Comparison of ENCODE assay signal across 17 cellular contexts in genomic region chr1:147169171-147169570, GRCh38. TPM values are rescaled to one million over a fixed set of nuclear protein-coding genes. Genes with fewer than 3 reads are reported as not detected.
A peak's percentile ranks its signal among the peaks of the same experiment; 100 is the strongest.
DNase-seq lines count a peak whose midpoint lies in the region; ATAC-seq and TF ChIP-seq lines count a peak whose summit lies in the region.
"Had no signal": no experiment of that assay in that cellular context is flagged by ENCODE, and none has a peak within 500 bp of the region (broad histone marks: within the 10 kb centered on the region; RNA-seq: fewer than 3 reads in every experiment).

No MANE protein-coding gene starts in this region.

- in situ Hi-C loops in transverse colon (cut with MboI; ENCODE audit: low pct_ligation_motif_present in 1 of 4, low pct_unique_long_range_greater_than_20kb in 1 of 4, low sequenced_read_pairs in 3 of 4) = no loop called here

- H3K4me2 ChIP-seq in KMS-11 = peak overlapping the region; percentile 82; the same call in 1 of the 2 replicates

- H3K36me3 ChIP-seq in KMS-11 (ENCODE audit: insufficient read depth) = no peaks in the 10 kb centered on the region
- H3K36me3 ChIP-seq in liver (ENCODE audit: control insufficient read depth in 4 of 4, insufficient read depth in 3 of 4, low read depth in 1 of 4, low read length in 3 of 4) = peaks cover 0 to 17% (median 11%) of the 10 kb centered on the region in 4 donors
- peaks cover 0 to 15% (median 5%) of the 10 kb centered on the region in 4 donors for H3K36me3 ChIP-seq in transverse colon

- no peak for TF ChIP-seq CTCF in KMS-11 (conservative IDR thresholded peaks at IDR 0.05; ENCODE audit: low read depth, low read length)
- no peak for TF ChIP-seq CTCF in brain (conservative IDR thresholded peaks at IDR 0.05)
- TF ChIP-seq CTCF in liver (IDR thresholded peaks at IDR 0.05; ENCODE audit: low read depth, low read length, missing input control) = no peak
- no peak for TF ChIP-seq CTCF in transverse colon (IDR thresholded peaks at IDR 0.05)

- H4K20me1 ChIP-seq in KMS-11 (ENCODE audit: insufficient read depth) = no peaks in the 10 kb centered on the region
- H4K20me1 ChIP-seq: BLaER1 had no signal

- no peak for TF ChIP-seq EP300 in transverse colon (IDR thresholded peaks at IDR 0.05; ENCODE audit: low read depth)

- intact Hi-C loops in transverse colon (cut with DNase I; ENCODE audit: low total_unique reads) = no loop called here

- H3K27ac Mint-ChIP-seq in brain = peak overlapping the region in 2 of 5 experiments; percentile 97 to 98

- no peak for TF ChIP-seq POLR2A in transverse colon (IDR thresholded peaks at IDR 0.05)

- H3K27me3 Mint-ChIP-seq in brain = peaks cover 21% of the 10 kb centered on the region

- POLR2A ChIA-PET in HEK293T (lab: Yijun Ruan, JAX) = interaction anchor here (1.7 to 1.9 kb wide), 2 partner anchors 73 to 85 kb away, joined by 8 to 14 read pairs; partner anchors contain the start of gene CHD1L

- DNase-seq in transverse colon (no peak), HPDE6-E6E7 (ENCODE audit: extremely low spot score) (no peak), HEK293T (ENCODE audit: extremely low spot score) (no peak)
- DNase-seq: activated effector memory CD4-positive, alpha-beta T cell treated with Interleukin-2 at 50 U/mL for 16 hours; anterior cingulate cortex; heart right ventricle; kidney; NCI-H2171 had no signal

- peaks cover 35% of the 10 kb centered on the region for H3K4me1 ChIP-seq in KMS-11 (ENCODE audit: low read depth, poor library complexity, severe bottlenecking)
- peaks cover 4 to 41% (median 24%) of the 10 kb centered on the region in 4 donors for H3K4me1 ChIP-seq in liver (ENCODE audit: control insufficient read depth in 4 of 4, insufficient read depth in 4 of 4, low read length in 3 of 4)
- H3K4me1 ChIP-seq in transverse colon = peaks cover 3 to 59% (median 42%) of the 10 kb centered on the region in 4 donors

- H3K4me3 Mint-ChIP-seq in brain = peak overlapping the region; percentile 24 to 99 (median 98)

- H3K4me3 ChIP-seq in KMS-11 (IDR thresholded peaks at IDR 0.05; ENCODE audit: insufficient read depth, low read depth, low read length) (no peak overlapping the region), liver (ENCODE audit: low read depth in 1 of 3, low read length in 3 of 3) (no peak overlapping the region), transverse colon (no peak overlapping the region)
- H3K4me3 ChIP-seq: BLaER1, K562, skin epidermis had no signal

- peaks cover 47% of the 10 kb centered on the region for H3K79me2 ChIP-seq in KMS-11 (ENCODE audit: insufficient read depth, low read depth)

- H3K9me3 Mint-ChIP-seq in brain = peaks cover 0 to 8% (median 5%) of the 10 kb centered on the region in 5 experiments

- no peaks in the 10 kb centered on the region for H3K9me3 ChIP-seq in liver (ENCODE audit: control insufficient read depth in 4 of 4, low read length in 3 of 4)
- H3K9me3 ChIP-seq in transverse colon = no peaks in the 10 kb centered on the region
- H3K9me3 ChIP-seq: BLaER1, heart right ventricle, Peyer's patch had no signal

- H2AFZ ChIP-seq in KMS-11 (ENCODE audit: low read depth) = no peak overlapping the region

- TF ChIP-seq RAD21 in liver (IDR thresholded peaks at IDR 0.05) = no peak

- H3K27ac ChIP-seq in KMS-11 = no peak overlapping the region
- H3K27ac ChIP-seq in liver (ENCODE audit: low read depth in 1 of 2, low read length in 2 of 2) = peak overlapping the region; percentile 55 to 93
- peak overlapping the region in 3 of 4 donors; percentile 9 to 96 (median 28) for H3K27ac ChIP-seq in transverse colon
- H3K27ac ChIP-seq: BLaER1 had no signal

- H3K27me3 ChIP-seq in KMS-11 (ENCODE audit: insufficient read depth, low read depth) (no peaks in the 10 kb centered on the region), liver (ENCODE audit: control insufficient read depth in 4 of 4, insufficient read depth in 4 of 4, low read length in 3 of 4) (no peaks in the 10 kb centered on the region), transverse colon (no peaks in the 10 kb centered on the region)
- H3K27me3 ChIP-seq: BLaER1, heart right ventricle, Peyer's patch had no signal

- 42% methylated on average over 3 of the region's 3 CpGs for WGBS in liver
- 57 to 77% methylated on average over 3 of the region's 3 CpGs for WGBS in transverse colon (ENCODE audit: low coverage in 1 of 2), 2 donors

- no peak for ATAC-seq in GM21528 (IDR thresholded peaks at IDR 0.05; ENCODE audit: low FRiP score, unreplicated experiment)
- ATAC-seq: esophagus mucosa, heart right ventricle, K562 had no signal

- H3K9ac ChIP-seq in KMS-11 (no peak overlapping the region), liver (ENCODE audit: low read depth in 1 of 2, low read length in 2 of 2) (peak overlapping the region in 1 of 2 donors; percentile 99)
- H3K9ac ChIP-seq: BLaER1 had no signal

- CTCF ChIA-PET in HEK293T (lab: Yijun Ruan, JAX) = no interaction called here

- peaks cover 52% of the 10 kb centered on the region for H3K4me1 Mint-ChIP-seq in brain

- peaks cover 36% of the 10 kb centered on the region for H3K36me3 Mint-ChIP-seq in brain

TF ChIP-seq in liver, 16 proteins besides CTCF, POLR2A, EP300 and RAD21:
- TF ChIP-seq EGR1 (IDR thresholded peaks at IDR 0.05; ENCODE audit: low read depth in 2 of 2) (no peak), YY1 (IDR thresholded peaks at IDR 0.05) (peak; percentile 50)

TF ChIP-seq in HEK293T, 16 proteins besides CTCF, POLR2A, EP300 and RAD21:
- no peak for TF ChIP-seq PKNOX1 (IDR thresholded peaks at IDR 0.05)
- TF ChIP-seq SP1 (IDR thresholded peaks at IDR 0.05) = no peak
- TF ChIP-seq ELF4 (IDR thresholded peaks at IDR 0.05) = no peak
- no peak for TF ChIP-seq NFRKB (IDR thresholded peaks at IDR 0.05)
- TF ChIP-seq FOXM1 (IDR thresholded peaks at IDR 0.05; ENCODE audit: borderline replicate concordance) = no peak
- no peak for TF ChIP-seq L3MBTL2 (conservative IDR thresholded peaks at IDR 0.05)
- TF ChIP-seq TARDBP (IDR thresholded peaks at IDR 0.05) = no peak

RNA-seq across cellular contexts. Expression of gene PRKAB2, which starts 3.1 kb away (rescaled TPM):
- polyA plus RNA-seq in brain (ENCODE audit: insufficient read depth, low read depth, low replicate concordance) (6.8 TPM), liver (10 to 100 TPM; 13.6 to 13.9 TPM)
- total RNA-seq in liver (10 to 100 TPM; 14.8 to 24.8 TPM), transverse colon (10 to 100 TPM; 20.9 to 45.6 (median 27.3) TPM)

RNA-seq across cellular contexts. Expression of gene FMO5, which starts 56.0 kb away (rescaled TPM):
- polyA plus RNA-seq in brain (ENCODE audit: insufficient read depth, low read depth, low replicate concordance) = 4.5 TPM
- 100 to 1,000 TPM in 1 of 2 donors, 10 to 100 TPM in 1; 75.5 to 152 TPM for total RNA-seq in liver
- 100 to 1,000 TPM in 1 of 2 donors, 10 to 100 TPM in 1; 36.0 to 123 TPM for polyA plus RNA-seq in liver
- total RNA-seq in transverse colon = 100 to 1,000 TPM in 1 of 4 donors, 10 to 100 TPM in 3; 57.6 to 145 (median 62.6) TPM
